ENCODE assay signal across 1 cellular context in genomic region chr4:48905363-48906015, GRCh38.
TF ChIP-seq lines count a peak whose summit lies in the region.

No MANE protein-coding gene starts in this region.

TF ChIP-seq in SK-N-SH, 30 proteins besides CTCF, POLR2A, EP300 and RAD21 (continued from another document):
- TF ChIP-seq NFIC (IDR thresholded peaks at IDR 0.05; ENCODE audit: borderline replicate concordance) (peak; percentile 15; the same call in 1 of the 2 replicates), SMC3 (IDR thresholded peaks at IDR 0.05; ENCODE audit: low read depth, low read length) (no peak), MEF2A (IDR thresholded peaks at IDR 0.05; ENCODE audit: borderline replicate concordance, low read depth) (no peak), REST (IDR thresholded peaks at IDR 0.05; ENCODE audit: low read depth, low read length) (no peak), USF2 (IDR thresholded peaks at IDR 0.05; ENCODE audit: borderline replicate concordance, low read depth, low read length) (no peak), NRF1 (IDR thresholded peaks at IDR 0.05; ENCODE audit: low read depth, low read length) (no peak), FOXJ3 (CRISPR knock-in tag; IDR thresholded peaks at IDR 0.05) (no peak)
